In the genomic region with DNA sequence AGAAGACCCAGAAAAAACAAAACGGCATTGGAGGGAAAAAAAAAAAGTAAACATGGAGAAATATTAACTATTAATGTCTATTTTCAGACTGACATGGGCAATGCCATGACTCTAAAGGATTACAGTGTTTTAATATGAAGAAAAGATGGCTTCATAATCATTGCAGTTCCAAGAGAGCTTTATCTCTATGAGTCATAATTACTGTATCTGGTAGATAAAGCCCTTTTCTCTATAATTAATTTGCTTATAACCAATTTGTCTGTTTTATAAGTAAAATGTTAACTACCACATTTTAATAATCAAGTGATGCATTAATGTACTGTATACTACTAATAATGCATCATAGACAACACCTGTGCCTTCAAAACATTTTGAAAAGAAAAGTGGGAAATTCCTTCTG, we compare ENCODE assay signal across 19 cellular contexts.
"Had no signal": no experiment of that assay in that cellular context is flagged by ENCODE, and none has a peak within 500 bp of the region (broad histone marks: within the 10 kb centered on the region; RNA-seq: fewer than 3 reads in every experiment).

No MANE protein-coding gene starts in this region.

- ATAC-seq: heart left ventricle; left colon; left ventricle myocardium superior; naive thymus-derived CD4-positive, alpha-beta T cell; sciatic nerve had no signal

- H3K27me3 ChIP-seq: dorsolateral prefrontal cortex, heart left ventricle, stomach, transverse colon had no signal

- H3K9me3 ChIP-seq: heart left ventricle, stomach, thoracic aorta, transverse colon had no signal

- DNase-seq: cortex of kidney; dorsolateral prefrontal cortex; effector CD8-positive, alpha-beta T cell; foreskin melanocyte; heart left ventricle; hippocampal formation; left colon; left ventricle myocardium superior; mesendoderm; naive thymus-derived CD4-positive, alpha-beta T cell; nephron progenitor cell; small intestine; stimulated activated CD4-positive, alpha-beta T cell treated with anti-CD3 and anti-CD28 coated beads, Interleukin-12 subunit alpha, Interleukin-12 subunit beta, amount 100 ng/mL, for 4 hours; stimulated activated naive CD4-positive, alpha-beta T cell; stomach; substantia nigra; transverse colon had no signal

- H3K27ac ChIP-seq: dorsolateral prefrontal cortex, stomach, thoracic aorta had no signal

- H3K4me3 ChIP-seq: dorsolateral prefrontal cortex, heart left ventricle, stomach, thoracic aorta, transverse colon had no signal
